Comparison of ENCODE assay signal across 18 cellular contexts in genomic region chr1:99680258-99680657, GRCh38. TPM values are rescaled to one million over a fixed set of nuclear protein-coding genes. Genes with fewer than 3 reads are reported as not detected.
DNase-seq lines count a peak whose midpoint lies in the region; ATAC-seq, FAIRE-seq and TF ChIP-seq lines count a peak whose summit lies in the region.
"Had no signal": no experiment of that assay in that cellular context is flagged by ENCODE, and none has a peak within 500 bp of the region (broad histone marks: within the 10 kb centered on the region; RNA-seq: fewer than 3 reads in every experiment).

No MANE protein-coding gene starts in this region.

- no peak overlapping the region for H3K14ac ChIP-seq in H1 (ENCODE audit: insufficient read length)

- H4K91ac ChIP-seq in H1 (replicated peaks; ENCODE audit: insufficient read length, low read length) = no peak overlapping the region

- H3K79me2 ChIP-seq in GM23248 (ENCODE audit: insufficient read depth) = no peaks in the 10 kb centered on the region
- no peaks in the 10 kb centered on the region for H3K79me2 ChIP-seq in H1 (ENCODE audit: control insufficient read depth in 1 of 2, insufficient read depth in 2 of 2, low read length in 2 of 2)
- H3K79me2 ChIP-seq in osteoblast (ENCODE audit: insufficient read depth, low read length) = no peaks in the 10 kb centered on the region

- no peak for FAIRE-seq in H1 (lab: Jason Lieb, UNC)

- TF ChIP-seq POLR2A in H1 (IDR thresholded peaks at IDR 0.05; ENCODE audit: control extremely low read depth in 1 of 2, low read depth in 2 of 2, low read length in 2 of 2) = no peak

- no peak overlapping the region for H2BK5ac ChIP-seq in H1 (ENCODE audit: low read depth, low read length)

- WGBS in GM23248 (ENCODE audit: low coverage in 1 of 2, low lambda C conversion rate in 2 of 2, missing lambda C conversion rate in 2 of 2), 2 experiments = 91 to 95% methylated on average over 1 of the region's 1 CpG
- WGBS in H1 (ENCODE audit: extremely low coverage in 1 of 2, insufficient coverage in 1 of 2, insufficient read length in 1 of 2, insufficient replicate concordance in 2 of 2, low coverage in 1 of 2, low lambda C conversion rate in 2 of 2, missing lambda C conversion rate in 1 of 2), 2 experiments = 76% methylated on average over 1 of the region's 1 CpG; no CpG with 5 or more reads in 1 of the 2 experiments

- CTCF ChIA-PET in H1 (lab: Charles Lee; ENCODE audit: partially characterized antibody) = interaction anchor here (0.6 to 2.6 kb wide), 10 partner anchors 11 to 686 kb away, joined by 3 to 8 read pairs (median 4); no protein-coding TSS in a partner anchor

- H3K27ac ChIP-seq in GM23248 (no peak overlapping the region), H1 (ENCODE audit: low read depth, low read length) (no peak overlapping the region), osteoblast (ENCODE audit: low read depth, low read length) (peak overlapping the region; percentile 43)
- H3K27ac ChIP-seq: BLaER1, HL-60, thoracic aorta had no signal

- no peak overlapping the region for H3K56ac ChIP-seq in H1 (replicated peaks; ENCODE audit: insufficient read length, low read depth, low read length)

- H2BK15ac ChIP-seq in H1 (ENCODE audit: low read length) = no peak overlapping the region

- H4K5ac ChIP-seq in H1 (ENCODE audit: insufficient read length, low read depth, low read length) = no peak overlapping the region

- H3K27me3 ChIP-seq in GM23248 (replicated peaks; ENCODE audit: insufficient read depth) (no peaks in the 10 kb centered on the region), H1 (replicated peaks in 1 of 4; ENCODE audit: control insufficient read depth in 3 of 4, extremely low read depth in 1 of 4, insufficient read depth in 3 of 4, low read length in 3 of 4) (no peaks in the 10 kb centered on the region), osteoblast (ENCODE audit: insufficient read depth, low read length) (no peaks in the 10 kb centered on the region)
- H3K27me3 ChIP-seq: BLaER1 had no signal

- H2BK20ac ChIP-seq in H1 (ENCODE audit: low read length) = no peak overlapping the region

- DNase-seq in GM23248 (peak; percentile 50), OCI-M1 (lab: John Stamatoyannopoulos, UW) (peak; percentile 22), H1 (ENCODE audit: low read depth in 1 of 2, low spot score in 2 of 2) (no peak), osteoblast (ENCODE audit: insufficient read length, low spot score, missing footprints) (no peak), NCI-H446 (lab: John Stamatoyannopoulos, UW) (no peak), NCI-H2196 treated with DMSO at 0.1 percent for 48 hours (lab: John Stamatoyannopoulos, UW; ENCODE audit: unreplicated experiment) (no peak), HuH-7 (ENCODE audit: low spot score) (no peak)
- DNase-seq: activated CD8-positive, alpha-beta T cell treated with anti-CD3 and anti-CD28 coated beads, Interleukin-2, amount 10 ng/mL, durations not matched to agents 7 days and 5 days; DMS153; NCI-H1436 treated with DMSO at 0.1 percent for 48 hours; NCI-H510A; nephron progenitor cell; right cardiac atrium; stimulated activated CD4-positive, alpha-beta T cell treated with anti-CD3 and anti-CD28 coated beads, Interleukin-2, amount 100 ng/mL, for 24 hours had no signal

- no peak overlapping the region for H4K8ac ChIP-seq in H1 (ENCODE audit: extremely low read depth, insufficient read depth, low read length)

- in situ Hi-C loops in GM23248 (cut with MboI) = loop anchor here (25.0 kb wide), 1 partner anchor 193 kb away; no protein-coding TSS in a partner anchor

- H3F3A ChIP-seq in GM23248 (ENCODE audit: insufficient read depth) = peaks cover 12% of the 10 kb centered on the region

- H2AFZ ChIP-seq in GM23248 (no peak overlapping the region), H1 (ENCODE audit: low read length) (peak overlapping the region; percentile 2; the same call in 1 of the 2 replicates), osteoblast (ENCODE audit: low read length) (no peak overlapping the region)

- H3K4ac ChIP-seq in H1 (replicated peaks; ENCODE audit: insufficient read length, low read depth, low read length) = no peak overlapping the region

- no peaks in the 10 kb centered on the region for H3K9me3 ChIP-seq in GM23248 (ENCODE audit: low read depth)
- H3K9me3 ChIP-seq in H1 (ENCODE audit: insufficient read depth in 2 of 2, low read depth in 1 of 2, low read length in 1 of 2) = no peaks in the 10 kb centered on the region
- H3K9me3 ChIP-seq in osteoblast (ENCODE audit: low read depth, low read length) = no peaks in the 10 kb centered on the region
- H3K9me3 ChIP-seq: BLaER1, thoracic aorta had no signal

- H3K23me2 ChIP-seq in H1 (ENCODE audit: low read depth, low read length) = no peaks in the 10 kb centered on the region

- H3K36me3 ChIP-seq in GM23248 (ENCODE audit: low read depth) = no peaks in the 10 kb centered on the region
- H3K36me3 ChIP-seq in H1 (ENCODE audit: control insufficient read depth in 2 of 4, insufficient read depth in 4 of 4, low read length in 3 of 4) = no peaks in the 10 kb centered on the region
- H3K36me3 ChIP-seq in osteoblast (ENCODE audit: insufficient read depth, low read length) = no peaks in the 10 kb centered on the region
- H3K36me3 ChIP-seq: BLaER1, thoracic aorta had no signal

- TF ChIP-seq CTCF in H1 (IDR thresholded peaks at IDR 0.05; ENCODE audit: control extremely low read depth in 1 of 3, insufficient read depth in 1 of 3, low read depth in 1 of 3, low read length in 3 of 3) (no peak), osteoblast (IDR thresholded peaks at IDR 0.05; ENCODE audit: extremely low read depth, low read depth, low read length) (no peak)

- H3K4me2 ChIP-seq in GM23248 (ENCODE audit: unreplicated experiment) = peak overlapping the region; percentile 33
- H3K4me2 ChIP-seq in H1 (ENCODE audit: insufficient read depth in 1 of 2, low read depth in 2 of 2, low read length in 2 of 2) = no peak overlapping the region
- peak overlapping the region; percentile 54 for H3K4me2 ChIP-seq in osteoblast (ENCODE audit: insufficient read depth, low read length)
- H3K4me2 ChIP-seq: BLaER1 had no signal

- TF ChIP-seq RAD21 in H1 (IDR thresholded peaks at IDR 0.05 in 1 of 2, conservative IDR thresholded peaks at IDR 0.05 in 1 of 2; ENCODE audit: low read depth in 2 of 2, low read length in 2 of 2) = no peak

- no peak for ATAC-seq in GM18870 (IDR thresholded peaks at IDR 0.05; ENCODE audit: unreplicated experiment)
- ATAC-seq: activated CD8-positive, alpha-beta T cell treated with anti-CD3 and anti-CD28 coated beads, Interleukin-2, amount 10 ng/mL, durations not matched to agents 7 days and 5 days had no signal

- no peak overlapping the region for H3K9ac ChIP-seq in GM23248
- no peak overlapping the region for H3K9ac ChIP-seq in H1 (replicated peaks in 1 of 4; ENCODE audit: extremely low read depth in 1 of 4, low read depth in 3 of 4, low read length in 3 of 4)
- H3K9ac ChIP-seq: BLaER1 had no signal

- H3K4me1 ChIP-seq in GM23248 (ENCODE audit: insufficient read depth) (peaks cover 26% of the 10 kb centered on the region), H1 (replicated peaks in 1 of 4; ENCODE audit: control insufficient read depth in 3 of 4, insufficient read depth in 4 of 4, low read length in 3 of 4) (no peaks in the 10 kb centered on the region), osteoblast (ENCODE audit: insufficient read depth, low read length) (peaks cover 32% of the 10 kb centered on the region)

- H3K9me2 ChIP-seq in GM23248 (ENCODE audit: insufficient read depth) = no peaks in the 10 kb centered on the region

- H4K20me1 ChIP-seq in GM23248 (ENCODE audit: insufficient read depth) (no peaks in the 10 kb centered on the region), H1 (replicated peaks in 1 of 2; ENCODE audit: control insufficient read depth in 1 of 2, insufficient read depth in 2 of 2, low read length in 2 of 2) (no peaks in the 10 kb centered on the region), osteoblast (ENCODE audit: insufficient read depth, low read length) (no peaks in the 10 kb centered on the region)
- H4K20me1 ChIP-seq: BLaER1 had no signal

- no peak overlapping the region for H3K18ac ChIP-seq in H1 (ENCODE audit: extremely low read depth, low read length)

- no peak overlapping the region for H2BK120ac ChIP-seq in H1 (replicated peaks; ENCODE audit: low read depth, low read length)

- H2AK5ac ChIP-seq in H1 (ENCODE audit: low read depth, low read length) = no peak overlapping the region

- no peaks in the 10 kb centered on the region for H3K79me1 ChIP-seq in H1 (ENCODE audit: low read depth, low read length)

- no peak overlapping the region for H3K23ac ChIP-seq in H1 (ENCODE audit: insufficient read length)

- H2BK12ac ChIP-seq in H1 (ENCODE audit: low read depth, low read length) = no peak overlapping the region

- TF ChIP-seq EP300 in H1 (IDR thresholded peaks at IDR 0.05; ENCODE audit: borderline replicate concordance in 1 of 2, low read depth in 2 of 2, low read length in 2 of 2) = no peak

- POLR2A ChIA-PET in H1 (lab: Charles Lee; ENCODE audit: partially characterized antibody) = interaction anchor here (0.6 kb wide), 1 partner anchor 812 kb away, joined by 3 read pairs; no protein-coding TSS in a partner anchor

- H3K4me3 ChIP-seq in GM23248 (no peak overlapping the region), H1 (ENCODE audit: extremely low read depth in 1 of 4, insufficient read depth in 2 of 4, low read depth in 3 of 4, low read length in 4 of 4) (no peak overlapping the region), osteoblast (ENCODE audit: insufficient read depth, low read length) (no peak overlapping the region)
- H3K4me3 ChIP-seq: BLaER1, thoracic aorta had no signal

TF ChIP-seq in H1, 55 proteins besides CTCF, POLR2A, EP300 and RAD21:
- no peak for TF ChIP-seq SIX5 (IDR thresholded peaks at IDR 0.05; ENCODE audit: low read depth, low read length)
- TF ChIP-seq POU5F1 (IDR thresholded peaks at IDR 0.05; ENCODE audit: low read depth, low read length) = no peak
- TF ChIP-seq SUZ12 (IDR thresholded peaks at IDR 0.05; ENCODE audit: low read length) = no peak
- TF ChIP-seq EGR1 (IDR thresholded peaks at IDR 0.05; ENCODE audit: borderline replicate concordance, low read depth, low read length) = no peak

RNA-seq across cellular contexts. Expression of gene PALMD, which starts 34.3 kb away (rescaled TPM):
- 0.11 TPM in 1 of 2 replicates, not detected in the other for total RNA-seq in GM23248 (2014; rRNA removed; shearing (Covaris generic))
- polyA plus RNA-seq in GM23248 (2016; fragmentation: Nextera tagmentation; extraction: Ambion mirVana) (0.09 and 0.10 TPM in 2 replicates), H1 (2011; rRNA removed) (not detected in 2 replicates)
- not detected in 2 replicates for total RNA-seq in H1 (2021; fragmentation: NEBNext Ultra II Directional; extraction: Animal tissue kit (Norgen Biotek cat#: 25700))
- polyA plus RNA-seq in H1 (2011; cell fraction: cytosol; rRNA removed) = not detected
- polyA plus RNA-seq in H1 (2011; cell fraction: nucleus; rRNA removed) = not detected
- polyA plus RNA-seq in H1 (2012, experiment 1 of 2) = not detected in 4 replicates
- not detected for polyA plus RNA-seq in H1 (2012, experiment 2 of 2)
- 0.06 TPM for polyA plus RNA-seq in H1 (2013, experiment 1 of 2)
- polyA plus RNA-seq in H1 (2013, experiment 2 of 2) = 0.02 TPM
- not detected in 2 replicates for polyA minus RNA-seq in H1 (2011; rRNA and poly(A)+ RNA removed)
- polyA minus RNA-seq in H1 (2011; cell fraction: cytosol; rRNA and poly(A)+ RNA removed) = not detected
- polyA minus RNA-seq in H1 (2011; cell fraction: nucleus; rRNA and poly(A)+ RNA removed) = not detected
- 2.5 and 5.6 TPM in 2 replicates for total RNA-seq in osteoblast
- total RNA-seq: activated CD8-positive, alpha-beta T cell treated with anti-CD3 and anti-CD28 coated beads, Interleukin-2, amount 10 ng/mL, durations not matched to agents 7 days and 5 days had no signal

Comparison
In these comparisons a context has a peak if more than half of its experiments do, and no peak if none do; other contexts are left out.
1. DNase-seq: peak in GM23248 (single experiment) and OCI-M1 (single experiment); none in H1 (0 of 2), osteoblast (single experiment), NCI-H446 (0 of 2), NCI-H2196 treated with DMSO at 0.1 percent for 48 hours (single experiment) and HuH-7 (single experiment).
2. H3K4me2 ChIP-seq: peak in GM23248 (single experiment) and osteoblast (single experiment); none in H1 (0 of 2).